ENCODE assay signal across 10 cellular contexts in genomic region chrX:49059209-49060191, GRCh38. TPM values are rescaled to one million over a fixed set of nuclear protein-coding genes. Genes with fewer than 3 reads are reported as not detected.
A peak's percentile ranks its signal among the peaks of the same experiment; 100 is the strongest.
DNase-seq lines count a peak whose midpoint lies in the region; ATAC-seq, FAIRE-seq and TF ChIP-seq lines count a peak whose summit lies in the region.
"Had no signal": no experiment of that assay in that cellular context is flagged by ENCODE, and none has a peak within 500 bp of the region (broad histone marks: within the 10 kb centered on the region; RNA-seq: fewer than 3 reads in every experiment).

No MANE protein-coding gene starts in this region.

- peak; percentile 60 for ATAC-seq in GM23338
- no peak for ATAC-seq in activated CD8-positive, alpha-beta T cell treated with anti-CD3 and anti-CD28 coated beads for 36 hours
- no peak for ATAC-seq in HG03469 (IDR thresholded peaks at IDR 0.05; ENCODE audit: unreplicated experiment)

- no peak overlapping the region for H3K18ac ChIP-seq in H1 (ENCODE audit: extremely low read depth, low read length)

- H3K27ac ChIP-seq in GM23338 (ENCODE audit: low read depth) = 0 out of 2 replicates have a peak overlapping the region, but pooled peaks have one; percentile 14
- no peak overlapping the region for H3K27ac ChIP-seq in H1 (ENCODE audit: low read depth, low read length)

- no peak for TF ChIP-seq POLR2A in H1 (IDR thresholded peaks at IDR 0.05; ENCODE audit: control extremely low read depth in 1 of 2, low read depth in 2 of 2, low read length in 2 of 2)

- WGBS in H1 (ENCODE audit: extremely low coverage in 1 of 2, insufficient coverage in 1 of 2, insufficient read length in 1 of 2, insufficient replicate concordance in 2 of 2, low coverage in 1 of 2, low lambda C conversion rate in 2 of 2, missing lambda C conversion rate in 1 of 2), 2 experiments = 36% methylated on average over 7 of the region's 19 CpGs; no CpG with 5 or more reads in 1 of the 2 experiments

- no peak overlapping the region for H2AFZ ChIP-seq in GM23338
- H2AFZ ChIP-seq in H1 (ENCODE audit: low read length) = no peak overlapping the region

- FAIRE-seq in H1 (lab: Jason Lieb, UNC) = no peak

- no peak overlapping the region for H2BK5ac ChIP-seq in H1 (ENCODE audit: low read depth, low read length)

- peak overlapping the region; percentile 78 for H3K4me3 Mint-ChIP-seq in GM23338
- peak overlapping the region; percentile 75 for H3K4me3 Mint-ChIP-seq in mesothelial cell of epicardium
- no peak overlapping the region for H3K4me3 Mint-ChIP-seq in activated CD8-positive, alpha-beta T cell treated with anti-CD3 and anti-CD28 coated beads for 36 hours

- H3K79me2 ChIP-seq in GM23338 (replicated peaks; ENCODE audit: insufficient read depth) (peaks cover 18% of the 10 kb centered on the region), H1 (ENCODE audit: control insufficient read depth in 1 of 2, insufficient read depth in 2 of 2, low read length in 2 of 2) (peaks cover 0 to 7% of the 10 kb centered on the region in 2 experiments; a peak in 1 of 4 replicates)

- H3K36me3 ChIP-seq in GM23338 (ENCODE audit: insufficient read depth) (no peaks in the 10 kb centered on the region), H1 (ENCODE audit: control insufficient read depth in 2 of 4, insufficient read depth in 4 of 4, low read length in 3 of 4) (peaks cover 0 to 11% (median 3%) of the 10 kb centered on the region in 4 experiments; a peak in 2 of 8 replicates)

- H3K79me1 ChIP-seq in H1 (ENCODE audit: low read depth, low read length) = 0 out of 2 replicates have a peak, but pooled peaks cover 1% of the 10 kb centered on the region

- no peak overlapping the region for H4K8ac ChIP-seq in H1 (ENCODE audit: extremely low read depth, insufficient read depth, low read length)

- no peak overlapping the region for H2BK120ac ChIP-seq in H1 (replicated peaks; ENCODE audit: low read depth, low read length)

- no peak for TF ChIP-seq EP300 in H1 (IDR thresholded peaks at IDR 0.05; ENCODE audit: borderline replicate concordance in 1 of 2, low read depth in 2 of 2, low read length in 2 of 2)

- no peak overlapping the region for H3K23ac ChIP-seq in H1 (ENCODE audit: insufficient read length)

- H2BK20ac ChIP-seq in H1 (ENCODE audit: low read length) = no peak overlapping the region

- H3K4ac ChIP-seq in H1 (replicated peaks; ENCODE audit: insufficient read length, low read depth, low read length) = no peak overlapping the region

- H2AK5ac ChIP-seq in H1 (ENCODE audit: low read depth, low read length) = no peak overlapping the region

- H3K36me3 Mint-ChIP-seq in GM23338 (ENCODE audit: low read depth) (peaks cover 9% of the 10 kb centered on the region; the same call in 2 of the 3 replicates), mesothelial cell of epicardium (peaks cover 7% of the 10 kb centered on the region)
- H3K36me3 Mint-ChIP-seq in activated CD8-positive, alpha-beta T cell treated with anti-CD3 and anti-CD28 coated beads for 36 hours (ENCODE audit: low read depth) = no peaks in the 10 kb centered on the region

- H2BK12ac ChIP-seq in H1 (ENCODE audit: low read depth, low read length) = no peak overlapping the region

- H4K20me1 ChIP-seq in GM23338 (replicated peaks; ENCODE audit: insufficient read depth) (no peaks in the 10 kb centered on the region), H1 (replicated peaks in 1 of 2; ENCODE audit: control insufficient read depth in 1 of 2, insufficient read depth in 2 of 2, low read length in 2 of 2) (peaks cover 0 to 1% of the 10 kb centered on the region in 2 experiments)

- no peaks in the 10 kb centered on the region for H3K23me2 ChIP-seq in H1 (ENCODE audit: low read depth, low read length)

- no peak overlapping the region for H4K91ac ChIP-seq in H1 (replicated peaks; ENCODE audit: insufficient read length, low read length)

- H3K4me2 ChIP-seq in GM23338 (peak overlapping the region; percentile 74), H1 (ENCODE audit: insufficient read depth in 1 of 2, low read depth in 2 of 2, low read length in 2 of 2) (peak overlapping the region; percentile 78 to 85)

- H3K4me1 ChIP-seq in GM23338 (ENCODE audit: insufficient read depth) = no peaks in the 10 kb centered on the region
- peaks cover 0 to 4% (median 0%) of the 10 kb centered on the region in 4 experiments; a peak in 3 of 7 replicates for H3K4me1 ChIP-seq in H1 (replicated peaks in 1 of 4; ENCODE audit: control insufficient read depth in 3 of 4, insufficient read depth in 4 of 4, low read length in 3 of 4)

- H3K27me3 Mint-ChIP-seq in GM23338 (ENCODE audit: insufficient read depth, low read depth, poor library complexity) (no peaks in the 10 kb centered on the region), mesothelial cell of epicardium (ENCODE audit: low read depth) (no peaks in the 10 kb centered on the region)
- no peaks in the 10 kb centered on the region for H3K27me3 Mint-ChIP-seq in activated CD8-positive, alpha-beta T cell treated with anti-CD3 and anti-CD28 coated beads for 36 hours

- H3K14ac ChIP-seq in H1 (ENCODE audit: insufficient read length) = no peak overlapping the region

- no peak overlapping the region for H2BK15ac ChIP-seq in H1 (ENCODE audit: low read length)

- TF ChIP-seq CTCF in GM23338 (conservative IDR thresholded peaks at IDR 0.05; ENCODE audit: low read depth in 2 of 2) = no peak
- no peak for TF ChIP-seq CTCF in H1 (IDR thresholded peaks at IDR 0.05; ENCODE audit: control extremely low read depth in 1 of 3, insufficient read depth in 1 of 3, low read depth in 1 of 3, low read length in 3 of 3)
- no peak for TF ChIP-seq CTCF in mesothelial cell of epicardium (IDR thresholded peaks at IDR 0.05; ENCODE audit: unreplicated experiment)
- TF ChIP-seq CTCF in activated CD8-positive, alpha-beta T cell treated with anti-CD3 and anti-CD28 coated beads for 36 hours (IDR thresholded peaks at IDR 0.05) = no peak

- POLR2A ChIA-PET in H1 (lab: Charles Lee; ENCODE audit: partially characterized antibody) = interaction anchor here (0.8 to 2.0 kb wide), 4 partner anchors 13 to 57 kb away, joined by 3 to 5 read pairs (median 4); no protein-coding TSS in a partner anchor
- POLR2A ChIA-PET in activated CD8-positive, alpha-beta T cell treated with anti-CD3 and anti-CD28 coated beads for 36 hours (lab: Charles Lee) = interaction anchor here (0.6 kb wide), 1 partner anchor 142 kb away, joined by 3 read pairs; no protein-coding TSS in a partner anchor

- H3K9ac ChIP-seq in H1 (replicated peaks in 1 of 4; ENCODE audit: extremely low read depth in 1 of 4, low read depth in 3 of 4, low read length in 3 of 4) = peak overlapping the region in 2 of 4 experiments; percentile 22 to 48; a peak in 3 of 7 replicates

- H3K9me3 ChIP-seq in H1 (ENCODE audit: insufficient read depth in 2 of 2, low read depth in 1 of 2, low read length in 1 of 2) = no peaks in the 10 kb centered on the region

- CTCF ChIA-PET in H1 (lab: Charles Lee; ENCODE audit: partially characterized antibody) = interaction anchor here (0.6 to 0.7 kb wide), 2 partner anchors 18 to 19 kb away, joined by 3 read pairs; no protein-coding TSS in a partner anchor
- CTCF ChIA-PET in activated CD8-positive, alpha-beta T cell treated with anti-CD3 and anti-CD28 coated beads for 36 hours (lab: Charles Lee) = no interaction called here

- H3K27me3 ChIP-seq in GM23338 (ENCODE audit: insufficient read depth) (no peaks in the 10 kb centered on the region), H1 (replicated peaks in 1 of 4; ENCODE audit: control insufficient read depth in 3 of 4, extremely low read depth in 1 of 4, insufficient read depth in 3 of 4, low read length in 3 of 4) (no peaks in the 10 kb centered on the region)

- H3K9me3 Mint-ChIP-seq in GM23338 (no peaks in the 10 kb centered on the region), mesothelial cell of epicardium (peaks cover 1% of the 10 kb centered on the region)
- no peaks in the 10 kb centered on the region for H3K9me3 Mint-ChIP-seq in activated CD8-positive, alpha-beta T cell treated with anti-CD3 and anti-CD28 coated beads for 36 hours

- H3K27ac Mint-ChIP-seq in GM23338 (peak overlapping the region; percentile 48; the same call in 1 of the 2 replicates), mesothelial cell of epicardium (peak overlapping the region; percentile 94)
- H3K27ac Mint-ChIP-seq in activated CD8-positive, alpha-beta T cell treated with anti-CD3 and anti-CD28 coated beads for 36 hours = no peak overlapping the region

- H4K5ac ChIP-seq in H1 (ENCODE audit: insufficient read length, low read depth, low read length) = no peak overlapping the region

- H3K56ac ChIP-seq in H1 (replicated peaks; ENCODE audit: insufficient read length, low read depth, low read length) = no peak overlapping the region

- no peaks in the 10 kb centered on the region for H3K9me2 ChIP-seq in GM23338 (ENCODE audit: insufficient read depth)

- H3F3A ChIP-seq in GM23338 (replicated peaks; ENCODE audit: low read depth) = no peaks in the 10 kb centered on the region

- peak; percentile 43 for DNase-seq in GM23338 (ENCODE audit: low spot score)
- DNase-seq in H1 (ENCODE audit: low read depth in 1 of 2, low spot score in 2 of 2) = no peak
- DNase-seq in mesothelial cell of epicardium (ENCODE audit: low spot score in 2 of 2, unreplicated experiment in 2 of 2) = no peak
- no peak for DNase-seq in activated CD8-positive, alpha-beta T cell treated with anti-CD3 and anti-CD28 coated beads for 36 hours
- DNase-seq in activated T-cell treated with anti-CD3 and anti-CD28 coated beads for 4 hours = no peak
- DNase-seq: activated CD4-positive, alpha-beta T cell treated with anti-CD3 and anti-CD28 coated beads for 48 hours; midbrain; NCI-H1930; SHP77 treated with DMSO at 0.1 percent for 48 hours had no signal

- H3K4me1 Mint-ChIP-seq in GM23338 (peaks cover 5% of the 10 kb centered on the region; the same call in 2 of the 3 replicates), mesothelial cell of epicardium (peaks cover 21% of the 10 kb centered on the region)
- peaks cover 24% of the 10 kb centered on the region for H3K4me1 Mint-ChIP-seq in activated CD8-positive, alpha-beta T cell treated with anti-CD3 and anti-CD28 coated beads for 36 hours (ENCODE audit: low read depth)

- intact Hi-C loops in activated CD8-positive, alpha-beta T cell treated with anti-CD3 and anti-CD28 coated beads for 36 hours (cut with micrococcal nuclease) = no loop called here

- TF ChIP-seq RAD21 in H1 (IDR thresholded peaks at IDR 0.05 in 1 of 2, conservative IDR thresholded peaks at IDR 0.05 in 1 of 2; ENCODE audit: low read depth in 2 of 2, low read length in 2 of 2) = no peak

- H3K4me3 ChIP-seq in GM23338 = peak overlapping the region; percentile 55
- peak overlapping the region; percentile 46 to 66 (median 51) for H3K4me3 ChIP-seq in H1 (ENCODE audit: extremely low read depth in 1 of 4, insufficient read depth in 2 of 4, low read depth in 3 of 4, low read length in 4 of 4)

RNA-seq across cellular contexts. Expression of gene CCDC120, which starts 0.7 kb away (rescaled TPM):
- total RNA-seq in GM23338 (2014; rRNA removed; shearing (Covaris generic)) = 6.8 and 9.9 TPM in 2 replicates
- polyA plus RNA-seq in GM23338 (2016; fragmentation: Nextera tagmentation; extraction: Ambion mirVana) (3.3 and 3.6 TPM in 2 replicates), H1 (2011; rRNA removed) (4.9 and 8.6 TPM in 2 replicates)
- 11.8 and 11.9 TPM in 2 replicates for total RNA-seq in H1 (2021; fragmentation: NEBNext Ultra II Directional; extraction: Animal tissue kit (Norgen Biotek cat#: 25700))
- polyA plus RNA-seq in H1 (2011; cell fraction: cytosol; rRNA removed) = 5.2 TPM
- polyA plus RNA-seq in H1 (2011; cell fraction: nucleus; rRNA removed) = 16.9 TPM
- polyA plus RNA-seq in H1 (2012, experiment 1 of 2) = 7.7 to 10.3 TPM (median 9.3 TPM) in 4 replicates
- polyA plus RNA-seq in H1 (2012, experiment 2 of 2) = 7.5 TPM
- polyA plus RNA-seq in H1 (2013, experiment 1 of 2) = 7.6 TPM
- polyA plus RNA-seq in H1 (2013, experiment 2 of 2) = 7.6 TPM
- 3.1 and 5.0 TPM in 2 replicates for polyA minus RNA-seq in H1 (2011; rRNA and poly(A)+ RNA removed)
- 6.9 TPM for polyA minus RNA-seq in H1 (2011; cell fraction: cytosol; rRNA and poly(A)+ RNA removed)
- 5.9 TPM for polyA minus RNA-seq in H1 (2011; cell fraction: nucleus; rRNA and poly(A)+ RNA removed)
- 33.5 to 35.1 TPM (median 33.7 TPM) in 3 replicates for total RNA-seq in mesothelial cell of epicardium
- total RNA-seq in activated CD8-positive, alpha-beta T cell treated with anti-CD3 and anti-CD28 coated beads for 36 hours = 1 to 10 TPM; 3.5 to 3.7 TPM

RNA-seq across cellular contexts. Expression of gene PRAF2, which starts 14.3 kb away (rescaled TPM):
- total RNA-seq in GM23338 (2014; rRNA removed; shearing (Covaris generic)) = 6.3 and 7.7 TPM in 2 replicates
- 22.1 and 24.3 TPM in 2 replicates for polyA plus RNA-seq in GM23338 (2016; fragmentation: Nextera tagmentation; extraction: Ambion mirVana)
- 11.3 and 12.1 TPM in 2 replicates for total RNA-seq in H1 (2021; fragmentation: NEBNext Ultra II Directional; extraction: Animal tissue kit (Norgen Biotek cat#: 25700))
- 15.4 and 18.9 TPM in 2 replicates for polyA plus RNA-seq in H1 (2011; rRNA removed)
- polyA plus RNA-seq in H1 (2011; cell fraction: cytosol; rRNA removed) = 10.0 TPM
- 16.8 TPM for polyA plus RNA-seq in H1 (2011; cell fraction: nucleus; rRNA removed)
- polyA plus RNA-seq in H1 (2012, experiment 1 of 2) = 19.2 to 23.8 TPM (median 20.4 TPM) in 4 replicates
- polyA plus RNA-seq in H1 (2012, experiment 2 of 2) = 21.6 TPM
- polyA plus RNA-seq in H1 (2013, experiment 1 of 2) = 32.0 TPM
- polyA plus RNA-seq in H1 (2013, experiment 2 of 2) = 35.7 TPM
- 5.8 and 6.2 TPM in 2 replicates for polyA minus RNA-seq in H1 (2011; rRNA and poly(A)+ RNA removed)
- polyA minus RNA-seq in H1 (2011; cell fraction: cytosol; rRNA and poly(A)+ RNA removed) = 11.2 TPM
- 5.5 TPM for polyA minus RNA-seq in H1 (2011; cell fraction: nucleus; rRNA and poly(A)+ RNA removed)
- total RNA-seq in mesothelial cell of epicardium = 30.5 to 32.0 TPM (median 31.7 TPM) in 3 replicates
- 10 to 100 TPM; 10.8 to 12.4 TPM for total RNA-seq in activated CD8-positive, alpha-beta T cell treated with anti-CD3 and anti-CD28 coated beads for 36 hours

RNA-seq across cellular contexts. Expression of gene TFE3, which starts 16.3 kb away (rescaled TPM):
- total RNA-seq in GM23338 (2014; rRNA removed; shearing (Covaris generic)) = 63.3 and 83.8 TPM in 2 replicates
- 20.8 and 21.4 TPM in 2 replicates for polyA plus RNA-seq in GM23338 (2016; fragmentation: Nextera tagmentation; extraction: Ambion mirVana)
- total RNA-seq in H1 (2021; fragmentation: NEBNext Ultra II Directional; extraction: Animal tissue kit (Norgen Biotek cat#: 25700)) = 52.9 and 55.2 TPM in 2 replicates
- 33.7 and 81.1 TPM in 2 replicates for polyA plus RNA-seq in H1 (2011; rRNA removed)
- 44.1 TPM for polyA plus RNA-seq in H1 (2011; cell fraction: cytosol; rRNA removed)
- polyA plus RNA-seq in H1 (2011; cell fraction: nucleus; rRNA removed) = 70.3 TPM
- 41.3 to 65.5 TPM (median 59.6 TPM) in 4 replicates for polyA plus RNA-seq in H1 (2012, experiment 1 of 2)
- polyA plus RNA-seq in H1 (2012, experiment 2 of 2) = 49.6 TPM
- polyA plus RNA-seq in H1 (2013, experiment 1 of 2) = 36.8 TPM
- 35.5 TPM for polyA plus RNA-seq in H1 (2013, experiment 2 of 2)
- polyA minus RNA-seq in H1 (2011; rRNA and poly(A)+ RNA removed) = 44.0 and 51.3 TPM in 2 replicates
- 51.0 TPM for polyA minus RNA-seq in H1 (2011; cell fraction: cytosol; rRNA and poly(A)+ RNA removed)
- polyA minus RNA-seq in H1 (2011; cell fraction: nucleus; rRNA and poly(A)+ RNA removed) = 28.0 TPM
- total RNA-seq in mesothelial cell of epicardium = 52.5 to 54.2 TPM (median 53.2 TPM) in 3 replicates
- total RNA-seq in activated CD8-positive, alpha-beta T cell treated with anti-CD3 and anti-CD28 coated beads for 36 hours = 10 to 100 TPM; 17.9 to 19.5 TPM

RNA-seq across cellular contexts. Expression of gene WDR45, which starts 20.2 kb away (rescaled TPM):
- total RNA-seq in GM23338 (2014; rRNA removed; shearing (Covaris generic)) = 26.2 and 36.2 TPM in 2 replicates
- 24.9 and 28.8 TPM in 2 replicates for polyA plus RNA-seq in GM23338 (2016; fragmentation: Nextera tagmentation; extraction: Ambion mirVana)
- 26.0 and 27.9 TPM in 2 replicates for total RNA-seq in H1 (2021; fragmentation: NEBNext Ultra II Directional; extraction: Animal tissue kit (Norgen Biotek cat#: 25700))
- polyA plus RNA-seq in H1 (2011; rRNA removed) = 49.7 and 50.6 TPM in 2 replicates
- 51.8 TPM for polyA plus RNA-seq in H1 (2011; cell fraction: cytosol; rRNA removed)
- 104 TPM for polyA plus RNA-seq in H1 (2011; cell fraction: nucleus; rRNA removed)
- polyA plus RNA-seq in H1 (2012, experiment 1 of 2) = 32.3 to 42.3 TPM (median 33.9 TPM) in 4 replicates
- polyA plus RNA-seq in H1 (2012, experiment 2 of 2) = 62.2 TPM
- polyA plus RNA-seq in H1 (2013, experiment 1 of 2) = 19.3 TPM
- 17.3 TPM for polyA plus RNA-seq in H1 (2013, experiment 2 of 2)
- polyA minus RNA-seq in H1 (2011; rRNA and poly(A)+ RNA removed) = 49.9 and 58.4 TPM in 2 replicates
- 20.3 TPM for polyA minus RNA-seq in H1 (2011; cell fraction: cytosol; rRNA and poly(A)+ RNA removed)
- 51.7 TPM for polyA minus RNA-seq in H1 (2011; cell fraction: nucleus; rRNA and poly(A)+ RNA removed)
- 48.6 to 59.9 TPM (median 53.2 TPM) in 3 replicates for total RNA-seq in mesothelial cell of epicardium
- 10 to 100 TPM; 16.9 to 19.6 TPM for total RNA-seq in activated CD8-positive, alpha-beta T cell treated with anti-CD3 and anti-CD28 coated beads for 36 hours

RNA-seq across cellular contexts. Expression of gene GRIPAP1, which starts 57.4 kb away (rescaled TPM):
- 32.7 and 39.1 TPM in 2 replicates for total RNA-seq in GM23338 (2014; rRNA removed; shearing (Covaris generic))
- 57.1 and 62.2 TPM in 2 replicates for polyA plus RNA-seq in GM23338 (2016; fragmentation: Nextera tagmentation; extraction: Ambion mirVana)
- total RNA-seq in H1 (2021; fragmentation: NEBNext Ultra II Directional; extraction: Animal tissue kit (Norgen Biotek cat#: 25700)) = 44.5 and 55.9 TPM in 2 replicates
- polyA plus RNA-seq in H1 (2011; rRNA removed) = 21.6 and 26.6 TPM in 2 replicates
- polyA plus RNA-seq in H1 (2011; cell fraction: cytosol; rRNA removed) = 48.8 TPM
- 109 TPM for polyA plus RNA-seq in H1 (2011; cell fraction: nucleus; rRNA removed)
- 48.2 to 66.4 TPM (median 56.0 TPM) in 4 replicates for polyA plus RNA-seq in H1 (2012, experiment 1 of 2)
- polyA plus RNA-seq in H1 (2012, experiment 2 of 2) = 9.6 TPM
- 21.7 TPM for polyA plus RNA-seq in H1 (2013, experiment 1 of 2)
- polyA plus RNA-seq in H1 (2013, experiment 2 of 2) = 20.1 TPM
- polyA minus RNA-seq in H1 (2011; rRNA and poly(A)+ RNA removed) = 21.2 and 32.0 TPM in 2 replicates
- 14.7 TPM for polyA minus RNA-seq in H1 (2011; cell fraction: cytosol; rRNA and poly(A)+ RNA removed)
- 39.5 TPM for polyA minus RNA-seq in H1 (2011; cell fraction: nucleus; rRNA and poly(A)+ RNA removed)
- total RNA-seq in mesothelial cell of epicardium = 64.4 to 69.7 TPM (median 68.4 TPM) in 3 replicates
- total RNA-seq in activated CD8-positive, alpha-beta T cell treated with anti-CD3 and anti-CD28 coated beads for 36 hours = 10 to 100 TPM; 64.3 to 67.7 TPM
